Comparison of ENCODE assay signal across 13 cellular contexts in genomic region chr14:81474685-81475324, GRCh38. TPM values are rescaled to one million over a fixed set of nuclear protein-coding genes. Genes with fewer than 3 reads are reported as not detected.
A peak's percentile ranks its signal among the peaks of the same experiment; 100 is the strongest.
DNase-seq lines count a peak whose midpoint lies in the region; ATAC-seq and TF ChIP-seq lines count a peak whose summit lies in the region.
"Had no signal": no experiment of that assay in that cellular context is flagged by ENCODE, and none has a peak within 500 bp of the region (broad histone marks: within the 10 kb centered on the region; RNA-seq: fewer than 3 reads in every experiment).

No MANE protein-coding gene starts in this region.

- DNase-seq in activated T-cell treated with anti-CD3 and anti-CD28 coated beads, Interleukin-2, amount 50 U/mL, for 4 hours, result no peak
- DNase-seq in activated T-cell treated with anti-CD3 and anti-CD28 coated beads for 4 hours (no peak), NAMALWA (ENCODE audit: low spot score) (peak; percentile 16), mesothelial cell of epicardium (ENCODE audit: low spot score in 2 of 2, unreplicated experiment in 2 of 2) (no peak)
- DNase-seq in activated naive CD8-positive, alpha-beta T cell treated with anti-CD3 and anti-CD28 coated beads, Interleukin-2, amount 50 U/mL, for 24 hours, result no peak
- no peak for DNase-seq in stimulated activated CD4-positive, alpha-beta T cell treated with anti-CD3 and anti-CD28 coated beads, Interleukin-12 subunit alpha, Interleukin-12 subunit beta, amount 100 ng/mL, for 4 hours
- DNase-seq in stimulated activated CD4-positive, alpha-beta T cell treated with anti-CD3 and anti-CD28 coated beads, Interleukin-4, amount 100 ng/mL, for 1 hour, result no peak
- DNase-seq: activated CD4-positive, CD25-positive, alpha-beta regulatory T cell; body of pancreas; GDM1; Kasumi-1; stimulated activated CD4-positive, alpha-beta T cell treated with anti-CD3 and anti-CD28 coated beads, Interleukin-15, amount 100 ng/mL, for 24 hours had no signal

- no peaks in the 10 kb centered on the region for H3K27me3 Mint-ChIP-seq in activated T-cell treated with anti-CD3 and anti-CD28 coated beads, Interleukin-2, amount 50 U/mL, for 4 hours (ENCODE audit: low read depth)
- H3K27me3 Mint-ChIP-seq in activated naive CD8-positive, alpha-beta T cell treated with anti-CD3 and anti-CD28 coated beads, Interleukin-2, amount 50 U/mL, for 24 hours, result no peaks in the 10 kb centered on the region
- H3K27me3 Mint-ChIP-seq in stimulated activated memory B cell treated with anti-CD40 and anti-IgM and Interleukin-4, amounts not matched to agents 10 μg/mL and 1 μg/mL and 100 μg/mL, for 72 hours, result no peaks in the 10 kb centered on the region
- H3K27me3 Mint-ChIP-seq in mesothelial cell of epicardium (ENCODE audit: low read depth), result no peaks in the 10 kb centered on the region

- no peak for ATAC-seq in activated T-cell treated with anti-CD3 and anti-CD28 coated beads, Interleukin-2, amount 50 U/mL, for 4 hours
- ATAC-seq in activated naive CD8-positive, alpha-beta T cell treated with anti-CD3 and anti-CD28 coated beads, Interleukin-2, amount 50 U/mL, for 24 hours, result no peak
- no peak for ATAC-seq in stimulated activated memory B cell treated with anti-CD40 and anti-IgM and Interleukin-4, amounts not matched to agents 10 μg/mL and 1 μg/mL and 100 μg/mL, for 72 hours
- ATAC-seq: body of pancreas had no signal

- TF ChIP-seq CTCF in mesothelial cell of epicardium (IDR thresholded peaks at IDR 0.05; ENCODE audit: unreplicated experiment), result no peak

- H3K4me3 Mint-ChIP-seq in activated T-cell treated with anti-CD3 and anti-CD28 coated beads, Interleukin-2, amount 50 U/mL, for 4 hours, result peak overlapping the region; percentile 73
- peak overlapping the region; percentile 54 for H3K4me3 Mint-ChIP-seq in activated naive CD8-positive, alpha-beta T cell treated with anti-CD3 and anti-CD28 coated beads, Interleukin-2, amount 50 U/mL, for 24 hours
- peak overlapping the region; percentile 52 for H3K4me3 Mint-ChIP-seq in stimulated activated memory B cell treated with anti-CD40 and anti-IgM and Interleukin-4, amounts not matched to agents 10 μg/mL and 1 μg/mL and 100 μg/mL, for 72 hours
- no peak overlapping the region for H3K4me3 Mint-ChIP-seq in mesothelial cell of epicardium

- H3K27ac Mint-ChIP-seq in activated naive CD8-positive, alpha-beta T cell treated with anti-CD3 and anti-CD28 coated beads, Interleukin-2, amount 50 U/mL, for 24 hours, result peak overlapping the region; percentile 77
- H3K27ac Mint-ChIP-seq in stimulated activated memory B cell treated with anti-CD40 and anti-IgM and Interleukin-4, amounts not matched to agents 10 μg/mL and 1 μg/mL and 100 μg/mL, for 72 hours, result peak overlapping the region; percentile 90
- H3K27ac Mint-ChIP-seq in mesothelial cell of epicardium, result no peak overlapping the region

- peaks cover 43% of the 10 kb centered on the region for H3K4me1 Mint-ChIP-seq in activated T-cell treated with anti-CD3 and anti-CD28 coated beads, Interleukin-2, amount 50 U/mL, for 4 hours (ENCODE audit: low read depth)
- peaks cover 56% of the 10 kb centered on the region for H3K4me1 Mint-ChIP-seq in activated naive CD8-positive, alpha-beta T cell treated with anti-CD3 and anti-CD28 coated beads, Interleukin-2, amount 50 U/mL, for 24 hours
- H3K4me1 Mint-ChIP-seq in stimulated activated memory B cell treated with anti-CD40 and anti-IgM and Interleukin-4, amounts not matched to agents 10 μg/mL and 1 μg/mL and 100 μg/mL, for 72 hours, result peaks cover 40% of the 10 kb centered on the region
- H3K4me1 Mint-ChIP-seq in mesothelial cell of epicardium, result peaks cover 16% of the 10 kb centered on the region

- no peaks in the 10 kb centered on the region for H3K9me3 Mint-ChIP-seq in activated T-cell treated with anti-CD3 and anti-CD28 coated beads, Interleukin-2, amount 50 U/mL, for 4 hours
- H3K9me3 Mint-ChIP-seq in activated naive CD8-positive, alpha-beta T cell treated with anti-CD3 and anti-CD28 coated beads, Interleukin-2, amount 50 U/mL, for 24 hours, result no peaks in the 10 kb centered on the region
- no peaks in the 10 kb centered on the region for H3K9me3 Mint-ChIP-seq in stimulated activated memory B cell treated with anti-CD40 and anti-IgM and Interleukin-4, amounts not matched to agents 10 μg/mL and 1 μg/mL and 100 μg/mL, for 72 hours
- no peaks in the 10 kb centered on the region for H3K9me3 Mint-ChIP-seq in mesothelial cell of epicardium

- H3K36me3 Mint-ChIP-seq in activated T-cell treated with anti-CD3 and anti-CD28 coated beads, Interleukin-2, amount 50 U/mL, for 4 hours (ENCODE audit: insufficient read depth), result peaks cover 33% of the 10 kb centered on the region
- H3K36me3 Mint-ChIP-seq in activated naive CD8-positive, alpha-beta T cell treated with anti-CD3 and anti-CD28 coated beads, Interleukin-2, amount 50 U/mL, for 24 hours (ENCODE audit: low read depth), result peaks cover 42% of the 10 kb centered on the region
- H3K36me3 Mint-ChIP-seq in stimulated activated memory B cell treated with anti-CD40 and anti-IgM and Interleukin-4, amounts not matched to agents 10 μg/mL and 1 μg/mL and 100 μg/mL, for 72 hours, result peaks cover 48% of the 10 kb centered on the region
- peaks cover 23% of the 10 kb centered on the region for H3K36me3 Mint-ChIP-seq in mesothelial cell of epicardium

RNA-seq across cellular contexts. Expression of gene SEL1L, which starts 58.8 kb away (rescaled TPM):
- 10 to 100 TPM; 55.7 to 72.6 (median 63.1) TPM for total RNA-seq in activated T-cell treated with anti-CD3 and anti-CD28 coated beads, Interleukin-2, amount 50 U/mL, for 4 hours
- total RNA-seq in mesothelial cell of epicardium, result 69.9 to 74.7 TPM (median 71.5 TPM) in 3 replicates
